Comparison of ENCODE assay signal across 1 cellular context in the genomic region with DNA sequence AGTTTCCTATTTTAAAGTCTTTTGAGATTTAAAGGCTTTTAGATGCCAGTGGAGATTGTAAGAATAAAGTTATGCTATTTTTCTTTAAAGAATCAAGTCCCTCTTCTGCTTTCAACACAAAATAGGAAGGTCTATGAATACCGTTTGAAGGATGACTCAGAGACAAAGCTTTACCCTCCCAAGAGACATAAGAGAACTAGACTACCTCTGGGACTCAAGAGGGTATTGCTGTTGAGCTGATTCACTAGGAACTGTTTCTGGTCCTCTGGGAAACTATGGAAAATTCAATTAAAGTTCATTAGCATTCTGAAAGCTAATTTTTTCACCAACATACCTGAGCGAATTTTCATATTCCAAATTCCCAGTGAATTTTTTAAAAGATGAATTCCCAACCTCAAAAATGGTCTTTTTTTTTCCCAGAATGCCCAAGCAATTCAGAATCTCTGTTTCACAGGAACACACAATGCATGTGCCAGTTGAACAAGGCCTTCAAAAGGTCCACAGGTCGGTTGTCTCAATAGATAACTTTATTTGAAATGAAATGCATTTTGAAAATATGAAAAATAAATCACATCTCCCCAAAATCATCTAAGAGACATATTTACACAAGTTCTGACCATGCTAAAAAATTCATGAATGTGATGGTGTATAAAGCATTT.
TF ChIP-seq lines count a peak whose summit lies in the region.

No MANE protein-coding gene starts in this region.

TF ChIP-seq in HepG2, 621 proteins besides CTCF, POLR2A, EP300 and RAD21 (continued from another document):
- TF ChIP-seq, protein P1, sequence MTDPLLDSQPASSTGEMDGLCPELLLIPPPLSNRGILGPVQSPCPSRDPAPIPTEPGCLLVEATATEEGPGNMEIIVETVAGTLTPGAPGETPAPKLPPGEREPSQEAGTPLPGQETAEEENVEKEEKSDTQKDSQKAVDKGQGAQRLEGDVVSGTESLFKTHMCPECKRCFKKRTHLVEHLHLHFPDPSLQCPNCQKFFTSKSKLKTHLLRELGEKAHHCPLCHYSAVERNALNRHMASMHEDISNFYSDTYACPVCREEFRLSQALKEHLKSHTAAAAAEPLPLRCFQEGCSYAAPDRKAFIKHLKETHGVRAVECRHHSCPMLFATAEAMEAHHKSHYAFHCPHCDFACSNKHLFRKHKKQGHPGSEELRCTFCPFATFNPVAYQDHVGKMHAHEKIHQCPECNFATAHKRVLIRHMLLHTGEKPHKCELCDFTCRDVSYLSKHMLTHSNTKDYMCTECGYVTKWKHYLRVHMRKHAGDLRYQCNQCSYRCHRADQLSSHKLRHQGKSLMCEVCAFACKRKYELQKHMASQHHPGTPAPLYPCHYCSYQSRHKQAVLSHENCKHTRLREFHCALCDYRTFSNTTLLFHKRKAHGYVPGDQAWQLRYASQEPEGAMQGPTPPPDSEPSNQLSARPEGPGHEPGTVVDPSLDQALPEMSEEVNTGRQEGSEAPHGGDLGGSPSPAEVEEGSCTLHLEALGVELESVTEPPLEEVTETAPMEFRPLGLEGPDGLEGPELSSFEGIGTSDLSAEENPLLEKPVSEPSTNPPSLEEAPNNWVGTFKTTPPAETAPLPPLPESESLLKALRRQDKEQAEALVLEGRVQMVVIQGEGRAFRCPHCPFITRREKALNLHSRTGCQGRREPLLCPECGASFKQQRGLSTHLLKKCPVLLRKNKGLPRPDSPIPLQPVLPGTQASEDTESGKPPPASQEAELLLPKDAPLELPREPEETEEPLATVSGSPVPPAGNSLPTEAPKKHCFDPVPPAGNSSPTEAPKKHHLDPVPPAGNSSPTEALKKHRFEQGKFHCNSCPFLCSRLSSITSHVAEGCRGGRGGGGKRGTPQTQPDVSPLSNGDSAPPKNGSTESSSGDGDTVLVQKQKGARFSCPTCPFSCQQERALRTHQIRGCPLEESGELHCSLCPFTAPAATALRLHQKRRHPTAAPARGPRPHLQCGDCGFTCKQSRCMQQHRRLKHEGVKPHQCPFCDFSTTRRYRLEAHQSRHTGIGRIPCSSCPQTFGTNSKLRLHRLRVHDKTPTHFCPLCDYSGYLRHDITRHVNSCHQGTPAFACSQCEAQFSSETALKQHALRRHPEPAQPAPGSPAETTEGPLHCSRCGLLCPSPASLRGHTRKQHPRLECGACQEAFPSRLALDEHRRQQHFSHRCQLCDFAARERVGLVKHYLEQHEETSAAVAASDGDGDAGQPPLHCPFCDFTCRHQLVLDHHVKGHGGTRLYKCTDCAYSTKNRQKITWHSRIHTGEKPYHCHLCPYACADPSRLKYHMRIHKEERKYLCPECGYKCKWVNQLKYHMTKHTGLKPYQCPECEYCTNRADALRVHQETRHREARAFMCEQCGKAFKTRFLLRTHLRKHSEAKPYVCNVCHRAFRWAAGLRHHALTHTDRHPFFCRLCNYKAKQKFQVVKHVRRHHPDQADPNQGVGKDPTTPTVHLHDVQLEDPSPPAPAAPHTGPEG (CRISPR knock-in tag; IDR thresholded peaks at IDR 0.05): no peak
- TF ChIP-seq MIER2 (CRISPR knock-in tag; IDR thresholded peaks at IDR 0.05) (no peak), CCDC6 (CRISPR knock-in tag; IDR thresholded peaks at IDR 0.05) (no peak), NCOR1 (IDR thresholded peaks at IDR 0.05; ENCODE audit: borderline replicate concordance, low read length) (no peak), ARID2 (CRISPR knock-in tag; IDR thresholded peaks at IDR 0.05; ENCODE audit: borderline replicate concordance) (no peak), POLR2AphosphoS2 (IDR thresholded peaks at IDR 0.05; ENCODE audit: low read depth, low read length) (peak; percentile 24; the same call in 1 of the 2 replicates), ZNF550 (CRISPR knock-in tag; IDR thresholded peaks at IDR 0.05; ENCODE audit: borderline replicate concordance) (no peak), PBX2 (CRISPR knock-in tag; IDR thresholded peaks at IDR 0.05) (no peak), GLI4 (CRISPR knock-in tag; IDR thresholded peaks at IDR 0.05; ENCODE audit: borderline replicate concordance) (no peak), ZNF75D (CRISPR knock-in tag; IDR thresholded peaks at IDR 0.05; ENCODE audit: borderline replicate concordance) (no peak), MBD4 (IDR thresholded peaks at IDR 0.05; ENCODE audit: borderline replicate concordance, low read length) (peak; percentile 17; the same call in 1 of the 2 replicates), ZNF451 (CRISPR knock-in tag; IDR thresholded peaks at IDR 0.05) (no peak), ZNF280B (CRISPR knock-in tag; IDR thresholded peaks at IDR 0.05; ENCODE audit: borderline replicate concordance) (no peak), ZNF207 (IDR thresholded peaks at IDR 0.05; ENCODE audit: borderline replicate concordance) (no peak), FOSL2 (CRISPR knock-in tag; IDR thresholded peaks at IDR 0.05) (0 out of 2 replicates have a peak, but pooled peaks have one; percentile 9), HMG20A (CRISPR knock-in tag; IDR thresholded peaks at IDR 0.05; ENCODE audit: borderline replicate concordance) (peak; percentile 3; the same call in 1 of the 2 replicates), KDM5B (CRISPR knock-in tag; IDR thresholded peaks at IDR 0.05; ENCODE audit: borderline replicate concordance) (no peak), GATAD2A (CRISPR knock-in tag; IDR thresholded peaks at IDR 0.05) (no peak)
- TF ChIP-seq, protein P2, sequence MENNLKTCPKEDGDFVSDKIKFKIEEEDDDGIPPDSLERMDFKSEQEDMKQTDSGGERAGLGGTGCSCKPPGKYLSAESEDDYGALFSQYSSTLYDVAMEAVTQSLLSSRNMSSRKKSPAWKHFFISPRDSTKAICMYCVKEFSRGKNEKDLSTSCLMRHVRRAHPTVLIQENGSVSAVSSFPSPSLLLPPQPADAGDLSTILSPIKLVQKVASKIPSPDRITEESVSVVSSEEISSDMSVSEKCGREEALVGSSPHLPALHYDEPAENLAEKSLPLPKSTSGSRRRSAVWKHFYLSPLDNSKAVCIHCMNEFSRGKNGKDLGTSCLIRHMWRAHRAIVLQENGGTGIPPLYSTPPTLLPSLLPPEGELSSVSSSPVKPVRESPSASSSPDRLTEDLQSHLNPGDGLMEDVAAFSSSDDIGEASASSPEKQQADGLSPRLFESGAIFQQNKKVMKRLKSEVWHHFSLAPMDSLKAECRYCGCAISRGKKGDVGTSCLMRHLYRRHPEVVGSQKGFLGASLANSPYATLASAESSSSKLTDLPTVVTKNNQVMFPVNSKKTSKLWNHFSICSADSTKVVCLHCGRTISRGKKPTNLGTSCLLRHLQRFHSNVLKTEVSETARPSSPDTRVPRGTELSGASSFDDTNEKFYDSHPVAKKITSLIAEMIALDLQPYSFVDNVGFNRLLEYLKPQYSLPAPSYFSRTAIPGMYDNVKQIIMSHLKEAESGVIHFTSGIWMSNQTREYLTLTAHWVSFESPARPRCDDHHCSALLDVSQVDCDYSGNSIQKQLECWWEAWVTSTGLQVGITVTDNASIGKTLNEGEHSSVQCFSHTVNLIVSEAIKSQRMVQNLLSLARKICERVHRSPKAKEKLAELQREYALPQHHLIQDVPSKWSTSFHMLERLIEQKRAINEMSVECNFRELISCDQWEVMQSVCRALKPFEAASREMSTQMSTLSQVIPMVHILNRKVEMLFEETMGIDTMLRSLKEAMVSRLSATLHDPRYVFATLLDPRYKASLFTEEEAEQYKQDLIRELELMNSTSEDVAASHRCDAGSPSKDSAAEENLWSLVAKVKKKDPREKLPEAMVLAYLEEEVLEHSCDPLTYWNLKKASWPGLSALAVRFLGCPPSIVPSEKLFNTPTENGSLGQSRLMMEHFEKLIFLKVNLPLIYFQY (CRISPR knock-in tag; IDR thresholded peaks at IDR 0.05; ENCODE audit: borderline replicate concordance): no peak
